Comparison of ENCODE assay signal across 11 cellular contexts in genomic region chr10:112429147-112429546, GRCh38. TPM values are rescaled to one million over a fixed set of nuclear protein-coding genes. Genes with fewer than 3 reads are reported as not detected.
DNase-seq lines count a peak whose midpoint lies in the region; ATAC-seq and TF ChIP-seq lines count a peak whose summit lies in the region.
"Had no signal": no experiment of that assay in that cellular context is flagged by ENCODE, and none has a peak within 500 bp of the region (broad histone marks: within the 10 kb centered on the region; RNA-seq: fewer than 3 reads in every experiment).

No MANE protein-coding gene starts in this region.

- intact Hi-C loops in Calu3 (cut with micrococcal nuclease; ENCODE audit: unreplicated experiment) (no loop called here), activated B cell treated with CpG ODN at 0.5 μM for 24 hours (cut with micrococcal nuclease) (no loop called here), left cardiac atrium (cut with DNase I) (loop anchor here in 1 of 2 donors (10.0 kb wide), 1 partner anchor 114 kb away; no protein-coding TSS in a partner anchor)

- no peak for DNase-seq in Calu3
- no peak for DNase-seq in activated B cell treated with CpG ODN at 0.5 μM for 24 hours
- DNase-seq in naive B cell, result no peak
- DNase-seq in left cardiac atrium, result no peak
- DNase-seq in GF-D8 (lab: John Stamatoyannopoulos, UW), result no peak
- DNase-seq: glutamatergic neuron, KG1, NCI-H446, tibial artery had no signal

- CTCF ChIA-PET in Calu3 (lab: Charles Lee) (no interaction called here), activated B cell treated with CpG ODN at 0.5 μM for 24 hours (lab: Charles Lee) (no interaction called here)

- H3K4me3 Mint-ChIP-seq in Calu3 (ENCODE audit: low read depth, unreplicated experiment) (no peak overlapping the region), activated B cell treated with CpG ODN at 0.5 μM for 24 hours (no peak overlapping the region), naive B cell (peak overlapping the region in 1 of 8 donors; percentile 7)

- H3K36me3 Mint-ChIP-seq in Calu3 (ENCODE audit: insufficient read depth, unreplicated experiment), result peaks cover 28% of the 10 kb centered on the region
- peaks cover 85% of the 10 kb centered on the region for H3K36me3 Mint-ChIP-seq in activated B cell treated with CpG ODN at 0.5 μM for 24 hours (ENCODE audit: low read depth)
- H3K36me3 Mint-ChIP-seq in naive B cell, result peaks cover 7 to 31% of the 10 kb centered on the region in 2 donors

- BruUV-seq in Calu3 (replicated peaks; lab: Mats Ljungman, UMichigan), result no TSS peak

- TF ChIP-seq CTCF in Calu3 (IDR thresholded peaks at IDR 0.05; ENCODE audit: unreplicated experiment), result no peak
- no peak for TF ChIP-seq CTCF in activated B cell treated with CpG ODN at 0.5 μM for 24 hours (IDR thresholded peaks at IDR 0.05)

- H3K27me3 Mint-ChIP-seq in Calu3 (ENCODE audit: unreplicated experiment) (no peaks in the 10 kb centered on the region), activated B cell treated with CpG ODN at 0.5 μM for 24 hours (no peaks in the 10 kb centered on the region), naive B cell (no peaks in the 10 kb centered on the region)

- ATAC-seq in GM21447 (IDR thresholded peaks at IDR 0.05; ENCODE audit: unreplicated experiment) (peak; percentile 53), activated B cell treated with CpG ODN at 0.5 μM for 24 hours (ENCODE audit: low read depth) (peak; percentile 54), naive B cell (ENCODE audit: low read depth in 2 of 2) (peak; percentile 54 to 76), HG02981 (IDR thresholded peaks at IDR 0.05; ENCODE audit: unreplicated experiment) (no peak), left cardiac atrium (no peak)

- H3K9me3 Mint-ChIP-seq in Calu3 (ENCODE audit: low read depth, unreplicated experiment) (no peaks in the 10 kb centered on the region), activated B cell treated with CpG ODN at 0.5 μM for 24 hours (no peaks in the 10 kb centered on the region), naive B cell (no peaks in the 10 kb centered on the region)

- H3K27ac Mint-ChIP-seq in Calu3 (ENCODE audit: unreplicated experiment), result peak overlapping the region; percentile 41
- peak overlapping the region; percentile 27 for H3K27ac Mint-ChIP-seq in activated B cell treated with CpG ODN at 0.5 μM for 24 hours
- peak overlapping the region; percentile 27 to 88 (median 72) for H3K27ac Mint-ChIP-seq in naive B cell

- POLR2A ChIA-PET in activated B cell treated with CpG ODN at 0.5 μM for 24 hours (lab: Charles Lee), result interaction anchor here (0.6 to 1.0 kb wide), 2 partner anchors 53 to 245 kb away, joined by 3 to 6 read pairs; no protein-coding TSS in a partner anchor

- H3K4me1 Mint-ChIP-seq in Calu3 (ENCODE audit: low read depth, unreplicated experiment) (no peaks in the 10 kb centered on the region), activated B cell treated with CpG ODN at 0.5 μM for 24 hours (peaks cover 7% of the 10 kb centered on the region), naive B cell (peaks cover 0 to 7% (median 6%) of the 10 kb centered on the region in 3 donors)

RNA-seq across cellular contexts. Expression of gene ZDHHC6, which starts 17.6 kb away (rescaled TPM):
- total RNA-seq in Calu3 (2022) (25.7 and 28.7 TPM in 2 replicates), activated B cell treated with CpG ODN at 0.5 μM for 24 hours (37.1 and 44.5 TPM in 2 replicates), left cardiac atrium (10 to 100 TPM; 20.3 to 20.6 TPM)
- polyA plus RNA-seq in naive B cell (ENCODE audit: low read depth in 6 of 6), result 10 to 100 TPM; 18.4 to 44.6 (median 33.3) TPM

RNA-seq across cellular contexts. Expression of gene VTI1A, which starts 17.9 kb away (rescaled TPM):
- 26.5 and 28.6 TPM in 2 replicates for total RNA-seq in Calu3 (2022)
- 56.9 and 74.0 TPM in 2 replicates for total RNA-seq in activated B cell treated with CpG ODN at 0.5 μM for 24 hours
- 10 to 100 TPM; 24.9 to 42.9 (median 40.3) TPM for polyA plus RNA-seq in naive B cell (ENCODE audit: low read depth in 6 of 6)
- total RNA-seq in left cardiac atrium, result 10 to 100 TPM; 20.6 to 22.0 TPM

RNA-seq across cellular contexts. Expression of gene ACSL5, which starts 55.2 kb away (rescaled TPM):
- total RNA-seq in Calu3 (2022) (35.3 and 59.2 TPM in 2 replicates), activated B cell treated with CpG ODN at 0.5 μM for 24 hours (50.8 and 53.5 TPM in 2 replicates), left cardiac atrium (10 to 100 TPM; 10.5 to 14.4 TPM)
- 10 to 100 TPM; 38.9 to 89.1 (median 60.2) TPM for polyA plus RNA-seq in naive B cell (ENCODE audit: low read depth in 6 of 6)

Comparison
In these comparisons a context has a peak if more than half of its experiments do, and no peak if none do; other contexts are left out.
1. ATAC-seq: peak in GM21447 (single experiment), activated B cell treated with CpG ODN at 0.5 μM for 24 hours (single experiment) and naive B cell (2 of 2); none in HG02981 (single experiment) and left cardiac atrium (0 of 2).
2. Peak in every context shown above with its lines, with median percentiles within 50 percentile points of each other: H3K27ac Mint-ChIP-seq.